Comparison of ENCODE assay signal across 1 cellular context in the genomic region with DNA sequence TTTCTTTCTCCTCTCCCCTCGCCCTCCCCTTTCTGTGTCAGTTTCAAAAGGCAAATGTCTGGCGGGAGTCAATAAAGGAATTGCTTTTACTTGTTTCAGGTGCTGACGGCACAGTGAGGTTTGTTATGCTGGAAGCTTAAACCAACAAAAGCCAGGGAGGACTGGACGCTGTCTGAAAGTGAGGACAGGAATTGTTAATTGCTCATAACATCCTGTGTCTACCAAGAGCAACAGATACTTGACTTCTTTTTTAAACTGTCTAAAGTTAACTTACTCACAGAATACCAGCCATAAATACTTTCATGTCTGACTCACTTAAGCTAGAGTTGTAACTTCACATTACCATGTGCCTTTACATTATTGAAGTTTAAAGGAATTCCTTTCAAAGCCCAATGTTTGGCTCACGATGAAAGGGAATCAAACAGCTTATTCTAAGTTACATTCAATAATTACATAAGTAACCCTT.
TF ChIP-seq lines count a peak whose summit lies in the region.

No MANE protein-coding gene starts in this region.

TF ChIP-seq in endothelial cell of umbilical vein, 7 proteins besides CTCF, POLR2A, EP300 and RAD21:
- TF ChIP-seq, protein P1, sequence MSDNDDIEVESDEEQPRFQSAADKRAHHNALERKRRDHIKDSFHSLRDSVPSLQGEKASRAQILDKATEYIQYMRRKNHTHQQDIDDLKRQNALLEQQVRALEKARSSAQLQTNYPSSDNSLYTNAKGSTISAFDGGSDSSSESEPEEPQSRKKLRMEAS (IDR thresholded peaks at IDR 0.05; ENCODE audit: insufficient read depth, insufficient read length) = no peak
- TF ChIP-seq MYC (IDR thresholded peaks at IDR 0.05; ENCODE audit: low read depth, low read length) (no peak), JUN (IDR thresholded peaks at IDR 0.05; ENCODE audit: borderline replicate concordance, insufficient read depth, insufficient read length, low read depth) (no peak), GATA2 (IDR thresholded peaks at IDR 0.05; ENCODE audit: insufficient read depth, insufficient read length, low read depth, low read length) (no peak)
TF ChIP-seq in endothelial cell of umbilical vein: peak in this region for 0.
